ENCODE assay signal across 16 cellular contexts in genomic region chr17:79645777-79646088, GRCh38. TPM values are rescaled to one million over a fixed set of nuclear protein-coding genes. Genes with fewer than 3 reads are reported as not detected.
A peak's percentile ranks its signal among the peaks of the same experiment; 100 is the strongest.
DNase-seq lines count a peak whose midpoint lies in the region; ATAC-seq and TF ChIP-seq lines count a peak whose summit lies in the region.
"Had no signal": no experiment of that assay in that cellular context is flagged by ENCODE, and none has a peak within 500 bp of the region (broad histone marks: within the 10 kb centered on the region; RNA-seq: fewer than 3 reads in every experiment).

No MANE protein-coding gene starts in this region.

- peaks cover 15% of the 10 kb centered on the region for H3K27me3 ChIP-seq in endodermal cell (ENCODE audit: control insufficient read depth, insufficient read depth, low read length, poor library complexity, severe bottlenecking)

- no peak overlapping the region for H3K4me3 Mint-ChIP-seq in endodermal cell
- H3K4me3 Mint-ChIP-seq in activated T-cell treated with anti-CD3 and anti-CD28 coated beads, Interleukin-2, amount 50 U/mL, for 4 hours, result no peak overlapping the region
- H3K4me3 Mint-ChIP-seq: CD14-positive monocyte; CD8-positive, alpha-beta T cell; IgD-negative memory B cell had no signal

- H3K9ac ChIP-seq in endodermal cell (ENCODE audit: extremely low read depth, low read length, poor library complexity, severe bottlenecking), result no peak overlapping the region

- WGBS in endodermal cell (ENCODE audit: insufficient coverage in 1 of 2, insufficient read length in 1 of 2), 2 experiments, result 93 to 94% methylated on average over 3 of the region's 3 CpGs

- no peak overlapping the region for H3K27ac ChIP-seq in endodermal cell (ENCODE audit: low read depth, low read length)
- H3K27ac ChIP-seq: 22Rv1 had no signal

- H3K36me3 Mint-ChIP-seq in endodermal cell (ENCODE audit: low read depth), result no peaks in the 10 kb centered on the region
- no peaks in the 10 kb centered on the region for H3K36me3 Mint-ChIP-seq in activated T-cell treated with anti-CD3 and anti-CD28 coated beads, Interleukin-2, amount 50 U/mL, for 4 hours (ENCODE audit: insufficient read depth)
- H3K36me3 Mint-ChIP-seq: CD14-positive monocyte; CD8-positive, alpha-beta T cell; IgD-negative memory B cell had no signal

- H3K9me3 ChIP-seq in endodermal cell (ENCODE audit: control insufficient read depth, low read length), result no peaks in the 10 kb centered on the region

- H3K4me1 Mint-ChIP-seq in endodermal cell, result no peaks in the 10 kb centered on the region
- H3K4me1 Mint-ChIP-seq in activated T-cell treated with anti-CD3 and anti-CD28 coated beads, Interleukin-2, amount 50 U/mL, for 4 hours (ENCODE audit: low read depth), result no peaks in the 10 kb centered on the region
- H3K4me1 Mint-ChIP-seq: CD14-positive monocyte, IgD-negative memory B cell had no signal

- no peaks in the 10 kb centered on the region for H3K4me1 ChIP-seq in endodermal cell (ENCODE audit: control insufficient read depth, insufficient read depth, low read length)

- H3K4me3 ChIP-seq in endodermal cell (ENCODE audit: low read length), result no peak overlapping the region

- no peak for TF ChIP-seq CTCF in endodermal cell (conservative IDR thresholded peaks at IDR 0.05)

- H3K27ac Mint-ChIP-seq in endodermal cell, result no peak overlapping the region
- H3K27ac Mint-ChIP-seq: CD14-positive monocyte; CD8-positive, alpha-beta T cell; IgD-negative memory B cell had no signal

- H3K27me3 Mint-ChIP-seq in endodermal cell (ENCODE audit: insufficient read depth), result peaks cover 7% of the 10 kb centered on the region
- peaks cover 40% of the 10 kb centered on the region for H3K27me3 Mint-ChIP-seq in activated T-cell treated with anti-CD3 and anti-CD28 coated beads, Interleukin-2, amount 50 U/mL, for 4 hours (ENCODE audit: low read depth)

- peaks cover 5% of the 10 kb centered on the region for H3K9me3 Mint-ChIP-seq in endodermal cell
- peaks cover 1% of the 10 kb centered on the region for H3K9me3 Mint-ChIP-seq in activated T-cell treated with anti-CD3 and anti-CD28 coated beads, Interleukin-2, amount 50 U/mL, for 4 hours

- no peak for ATAC-seq in sciatic nerve
- no peak for ATAC-seq in activated T-cell treated with anti-CD3 and anti-CD28 coated beads, Interleukin-2, amount 50 U/mL, for 4 hours
- ATAC-seq: CD8-positive, alpha-beta T cell; HCT116 had no signal

- DNase-seq in activated effector memory CD4-positive, alpha-beta T cell treated with anti-CD3 and anti-CD28 coated beads, Interleukin-2, amount 50 U/mL, for 16 hours, result peak; percentile 24
- no peak for DNase-seq in activated effector memory CD4-positive, alpha-beta T cell treated with Interleukin-2 at 50 U/mL for 16 hours
- DNase-seq in endodermal cell, result peak; percentile 31
- DNase-seq in sciatic nerve (ENCODE audit: low spot score), result peak; percentile 28
- DNase-seq in activated T-cell treated with anti-CD3 and anti-CD28 coated beads, Interleukin-2, amount 50 U/mL, for 4 hours, result no peak
- DNase-seq in H4 (ENCODE audit: low spot score), result no peak
- no peak for DNase-seq in activated gamma-delta T cell (lab: John Stamatoyannopoulos, UW)
- DNase-seq: COR-L47, DND-41, GDM1 had no signal

- intact Hi-C loops in sciatic nerve (cut with DNase I), result no loop called here

- H3K36me3 ChIP-seq in endodermal cell (ENCODE audit: control insufficient read depth, insufficient read depth, low read length), result no peaks in the 10 kb centered on the region

RNA-seq across cellular contexts. Expression of gene RBFOX3, which starts 34.9 kb away (rescaled TPM):
- total RNA-seq in endodermal cell (1 to 10 TPM; 2.6 to 7.3 TPM), sciatic nerve (not detected)
- 6.3 TPM for polyA plus RNA-seq in endodermal cell (2013, experiment 1 of 2)
- 6.3 TPM for polyA plus RNA-seq in endodermal cell (2013, experiment 2 of 2)
- not detected for total RNA-seq in activated T-cell treated with anti-CD3 and anti-CD28 coated beads, Interleukin-2, amount 50 U/mL, for 4 hours
- 0.10 TPM in 1 of 2 replicates, not detected in the other for total RNA-seq in H4 (2014; rRNA removed; shearing (Covaris generic))
- total RNA-seq: A673; CD8-positive, alpha-beta T cell had no signal
- polyA plus RNA-seq: CD14-positive monocyte, IgD-negative memory B cell had no signal

Comparison
In these comparisons a context has a peak if more than half of its experiments do, and no peak if none do; other contexts are left out.
1. DNase-seq: peak in activated effector memory CD4-positive, alpha-beta T cell treated with anti-CD3 and anti-CD28 coated beads, Interleukin-2, amount 50 U/mL, for 16 hours (single experiment), endodermal cell (single experiment) and sciatic nerve (single experiment); none in activated effector memory CD4-positive, alpha-beta T cell treated with Interleukin-2 at 50 U/mL for 16 hours (single experiment), activated T-cell treated with anti-CD3 and anti-CD28 coated beads, Interleukin-2, amount 50 U/mL, for 4 hours (single experiment), H4 (single experiment) and activated gamma-delta T cell (single experiment).